ENCODE assay signal across 17 cellular contexts in the genomic region with DNA sequence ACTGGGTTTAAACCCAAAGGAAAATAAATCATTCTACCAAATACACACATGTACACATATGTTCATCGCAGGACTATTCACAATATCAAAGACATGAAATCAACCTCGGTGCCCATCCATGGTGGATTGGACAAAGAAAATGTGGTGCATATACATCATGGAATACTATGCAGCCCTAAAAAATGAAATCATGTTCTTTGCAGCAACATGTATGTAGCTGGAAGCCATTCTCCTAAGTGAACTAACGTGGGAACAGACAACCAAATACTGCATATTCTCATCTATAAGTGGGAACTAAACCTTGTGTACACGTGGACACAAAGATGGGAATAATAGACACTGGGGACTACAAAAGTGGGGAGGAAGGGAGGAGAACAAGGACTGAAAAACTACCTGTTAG.
DNase-seq lines count a peak whose midpoint lies in the region; ATAC-seq, FAIRE-seq and TF ChIP-seq lines count a peak whose summit lies in the region.
"Had no signal": no experiment of that assay in that cellular context is flagged by ENCODE, and none has a peak within 500 bp of the region (broad histone marks: within the 10 kb centered on the region; RNA-seq: fewer than 3 reads in every experiment).

No MANE protein-coding gene starts in this region.

- FAIRE-seq in keratinocyte (lab: Jason Lieb, UNC): peak; percentile 39
- no peak for FAIRE-seq in GM12891 (lab: Jason Lieb, UNC)
- FAIRE-seq: A204.1, G401.6, GM12892 had no signal

- no peak overlapping the region for H3K4me3 ChIP-seq in HCT116 (replicated peaks in 1 of 2; ENCODE audit: low read depth in 1 of 2, low read length in 2 of 2)
- H3K4me3 ChIP-seq in Karpas-422 (ENCODE audit: low read length): no peak overlapping the region
- H3K4me3 ChIP-seq in keratinocyte (ENCODE audit: control insufficient read depth in 2 of 3, extremely low read depth in 1 of 3, insufficient read depth in 2 of 3, low read depth in 1 of 3, low read length in 3 of 3): no peak overlapping the region

- dilution Hi-C loops in keratinocyte (cut with MboI; ENCODE audit: extremely low pct_ligation_motif_present, low sequenced_read_pairs): no loop called here

- intact Hi-C loops in HCT116 (cut with micrococcal nuclease): no loop called here

- H3K4me2 ChIP-seq in HCT116 (ENCODE audit: low read length) (no peak overlapping the region), Karpas-422 (ENCODE audit: low read depth, low read length, poor library complexity, severe bottlenecking) (no peak overlapping the region), keratinocyte (ENCODE audit: control insufficient read depth, extremely low read depth, insufficient read depth, low read depth, low read length) (no peak overlapping the region)

- H2AFZ ChIP-seq in HCT116 (ENCODE audit: low read depth, low read length, poor library complexity, severe bottlenecking): peak overlapping the region; percentile 1
- H2AFZ ChIP-seq in Karpas-422 (ENCODE audit: low read length): no peak overlapping the region
- no peak overlapping the region for H2AFZ ChIP-seq in keratinocyte (ENCODE audit: control insufficient read depth, low read length)

- RAD21 ChIA-PET in HCT116 (lab: Charles Lee; ENCODE audit: low non-redundant PET in 1 of 2, low total read pairs in 2 of 2, uncharacterized antibody in 2 of 2, unreplicated experiment in 2 of 2): no interaction called here

- no peaks in the 10 kb centered on the region for H4K20me1 ChIP-seq in HCT116 (ENCODE audit: insufficient read depth)
- no peaks in the 10 kb centered on the region for H4K20me1 ChIP-seq in Karpas-422 (ENCODE audit: insufficient read depth, low read depth, low read length)
- no peaks in the 10 kb centered on the region for H4K20me1 ChIP-seq in keratinocyte (ENCODE audit: control insufficient read depth, extremely low read depth, insufficient read depth, low read length)

- TF ChIP-seq POLR2A in HCT116 (IDR thresholded peaks at IDR 0.05; ENCODE audit: borderline replicate concordance, extremely low read depth, insufficient read depth, insufficient read length) (no peak), GM12891 (IDR thresholded peaks at IDR 0.05; ENCODE audit: low read depth, low read length) (no peak)

- TF ChIP-seq CTCF in HCT116 (IDR thresholded peaks at IDR 0.05 in 2 of 3, conservative IDR thresholded peaks at IDR 0.05 in 1 of 3; ENCODE audit: borderline replicate concordance in 1 of 3, insufficient read depth in 1 of 3, low read depth in 2 of 3, low read length in 2 of 3) (no peak), keratinocyte (optimal IDR thresholded peaks at IDR 0.05 in 1 of 3, IDR thresholded peaks at IDR 0.05 in 1 of 3, conservative IDR thresholded peaks at IDR 0.05 in 1 of 3; ENCODE audit: extremely low read depth in 1 of 3, insufficient read depth in 2 of 3, low read length in 3 of 3) (no peak), omental fat pad (IDR thresholded peaks at IDR 0.05) (no peak)

- H3K4me1 ChIP-seq in HCT116 (ENCODE audit: control insufficient read depth in 1 of 2, insufficient read depth in 2 of 2, low read length in 2 of 2): peaks cover 20 to 29% of the 10 kb centered on the region in 2 experiments
- H3K4me1 ChIP-seq in Karpas-422 (ENCODE audit: low read length): peaks cover 9% of the 10 kb centered on the region
- H3K4me1 ChIP-seq in keratinocyte (ENCODE audit: control insufficient read depth, extremely low read depth, insufficient read depth, low read length): peaks cover 14% of the 10 kb centered on the region
- H3K4me1 ChIP-seq: Caco-2 had no signal

- DNase-seq in HCT116 (ENCODE audit: low read depth, low spot score): no peak
- DNase-seq in Karpas-422: peak; percentile 2
- no peak for DNase-seq in keratinocyte (ENCODE audit: low read depth, low spot score)
- no peak for DNase-seq in SIG-M5 (lab: John Stamatoyannopoulos, UW)
- no peak for DNase-seq in omental fat pad (ENCODE audit: low spot score)
- no peak for DNase-seq in NCI-H146 treated with DMSO at 0.1 percent for 48 hours (lab: John Stamatoyannopoulos, UW; ENCODE audit: unreplicated experiment)
- no peak for DNase-seq in GM12891 (ENCODE audit: insufficient read length, low spot score)
- DNase-seq: AML-193; Caco-2; CD4-positive, alpha-beta T cell; GOT3; H9; KG1 had no signal

- H3K9me2 ChIP-seq in HCT116 (ENCODE audit: insufficient read depth) (no peaks in the 10 kb centered on the region), Karpas-422 (replicated peaks; ENCODE audit: insufficient read depth, low read length) (no peaks in the 10 kb centered on the region)

- POLR2A ChIA-PET in HCT116 (lab: Charles Lee): no interaction called here

- H3K9me1 ChIP-seq in keratinocyte (ENCODE audit: control insufficient read depth, extremely low read depth, insufficient read depth, low read length): no peaks in the 10 kb centered on the region

- H3K9me3 ChIP-seq in HCT116 (ENCODE audit: control insufficient read depth in 1 of 2, insufficient read depth in 1 of 2, low read depth in 1 of 2, low read length in 2 of 2): no peaks in the 10 kb centered on the region
- no peaks in the 10 kb centered on the region for H3K9me3 ChIP-seq in Karpas-422 (ENCODE audit: low read length)
- no peaks in the 10 kb centered on the region for H3K9me3 ChIP-seq in keratinocyte (ENCODE audit: control insufficient read depth, low read depth, low read length)
- H3K9me3 ChIP-seq: Caco-2 had no signal

- no peaks in the 10 kb centered on the region for H3K79me2 ChIP-seq in HCT116 (ENCODE audit: insufficient read depth, low read length)
- H3K79me2 ChIP-seq in Karpas-422 (ENCODE audit: low read length): no peaks in the 10 kb centered on the region
- no peaks in the 10 kb centered on the region for H3K79me2 ChIP-seq in keratinocyte (ENCODE audit: control insufficient read depth, insufficient read depth, low read length)

- ATAC-seq in HCT116: no peak
- no peak for ATAC-seq in omental fat pad (ENCODE audit: low FRiP score)

- H3K27me3 ChIP-seq in HCT116 (ENCODE audit: insufficient read depth, low read length) (no peaks in the 10 kb centered on the region), Karpas-422 (ENCODE audit: low read length) (0 out of 2 replicates have a peak, but pooled peaks cover 2% of the 10 kb centered on the region), keratinocyte (ENCODE audit: control insufficient read depth, extremely low read depth, insufficient read depth, low read length) (no peaks in the 10 kb centered on the region)

- H3K9ac ChIP-seq in HCT116 (ENCODE audit: low read length) (no peak overlapping the region), Karpas-422 (ENCODE audit: low read length) (no peak overlapping the region), keratinocyte (ENCODE audit: control insufficient read depth, extremely low read depth, insufficient read depth, low read length) (no peak overlapping the region)

- no peak for TF ChIP-seq RAD21 in HCT116 (IDR thresholded peaks at IDR 0.05; ENCODE audit: low read depth)

- H3K27ac ChIP-seq in HCT116 (ENCODE audit: low read depth, low read length) (no peak overlapping the region), Karpas-422 (ENCODE audit: low read length) (no peak overlapping the region), keratinocyte (ENCODE audit: control insufficient read depth, insufficient read depth, low read length) (no peak overlapping the region)
- H3K27ac ChIP-seq: C4-2B had no signal

- H3K36me3 ChIP-seq in HCT116 (ENCODE audit: control insufficient read depth in 1 of 2, insufficient read depth in 2 of 2, low read length in 2 of 2): no peaks in the 10 kb centered on the region
- no peaks in the 10 kb centered on the region for H3K36me3 ChIP-seq in Karpas-422 (ENCODE audit: insufficient read depth, low read length)
- H3K36me3 ChIP-seq in keratinocyte (ENCODE audit: control insufficient read depth in 2 of 2, extremely low read depth in 1 of 2, insufficient read depth in 2 of 2, low read length in 2 of 2): no peaks in the 10 kb centered on the region

- CTCF ChIA-PET in HCT116 (lab: Charles Lee): no interaction called here

- BruUV-seq in HCT116 (replicated peaks; lab: Mats Ljungman, UMichigan): no TSS peak

TF ChIP-seq in HCT116, 20 proteins besides CTCF, POLR2A, EP300 and RAD21 (continues in another document):
- no peak for TF ChIP-seq ZBTB33 (IDR thresholded peaks at IDR 0.05; ENCODE audit: extremely low read depth, insufficient replicate concordance, low read length)
- TF ChIP-seq SIN3A (IDR thresholded peaks at IDR 0.05; ENCODE audit: low read depth): no peak

TF ChIP-seq in GM12891, 5 proteins besides CTCF, POLR2A, EP300 and RAD21:
- TF ChIP-seq SPI1 (IDR thresholded peaks at IDR 0.05; ENCODE audit: low read depth, low read length): no peak
- TF ChIP-seq PAX5 (IDR thresholded peaks at IDR 0.05; ENCODE audit: insufficient read depth, low read length, severe bottlenecking): no peak
- no peak for TF ChIP-seq POLR2AphosphoS5 (IDR thresholded peaks at IDR 0.05; ENCODE audit: low read depth, low read length)
- TF ChIP-seq POU2F2 (IDR thresholded peaks at IDR 0.05; ENCODE audit: low read depth, low read length): no peak
- TF ChIP-seq TAF1 (IDR thresholded peaks at IDR 0.05; ENCODE audit: low read depth, low read length): no peak
